In the genomic region with DNA sequence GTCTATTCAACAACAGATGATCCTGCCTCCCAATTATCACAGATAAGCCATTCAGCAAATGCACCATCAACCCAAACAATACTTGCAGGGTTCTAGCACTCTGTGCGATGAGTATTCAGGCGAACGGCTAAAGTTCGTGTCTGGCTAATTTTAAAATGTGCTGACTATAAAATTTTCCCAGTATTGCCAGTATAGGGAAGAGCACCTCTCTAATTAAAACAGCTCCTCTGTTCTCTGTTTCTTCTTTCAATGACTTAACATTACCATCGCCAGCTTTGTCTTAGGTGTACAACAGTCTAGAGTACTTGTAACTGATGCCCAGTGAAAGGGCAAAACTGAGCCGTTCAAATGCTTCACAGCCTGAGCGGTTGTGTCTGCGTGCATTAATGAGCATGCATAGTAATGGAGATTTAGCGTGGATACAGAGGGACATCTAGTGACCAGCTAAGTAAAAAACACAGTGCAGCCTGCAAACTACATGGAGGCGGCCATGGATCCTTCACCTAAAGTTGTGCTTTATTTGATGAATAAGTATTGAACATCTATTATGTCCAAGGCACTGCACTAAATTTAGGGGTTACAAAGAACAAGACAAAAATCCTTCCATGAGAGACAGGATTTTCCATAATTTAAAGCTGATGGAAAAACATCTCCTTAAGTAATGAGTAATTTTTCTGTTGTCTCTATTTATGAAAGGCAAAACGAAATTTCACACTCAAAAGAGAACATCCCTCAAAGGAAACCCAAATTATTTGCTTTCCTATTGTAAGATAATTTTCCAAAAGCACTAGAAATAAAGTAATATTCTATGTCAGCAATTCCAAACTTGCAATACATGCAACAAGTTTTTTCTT, we compare ENCODE assay signal across 1 cellular context.
TF ChIP-seq lines count a peak whose summit lies in the region.

No MANE protein-coding gene starts in this region.

TF ChIP-seq in GM12878, 131 proteins besides CTCF, POLR2A, EP300 and RAD21 (continued from another document):
- TF ChIP-seq E2F8 (IDR thresholded peaks at IDR 0.05; ENCODE audit: low read depth, partially characterized antibody) (no peak), ELK1 (IDR thresholded peaks at IDR 0.05; ENCODE audit: low read depth, low read length) (no peak), YY1 (IDR thresholded peaks at IDR 0.05; ENCODE audit: low read depth, low read length) (peak; percentile 55; the same call in 1 of the 2 replicates), SMC3 (IDR thresholded peaks at IDR 0.05; ENCODE audit: borderline replicate concordance, low read length) (peak; percentile 61; the same call in 1 of the 2 replicates), BHLHE40 (IDR thresholded peaks at IDR 0.05; ENCODE audit: borderline replicate concordance in 1 of 2, low read depth in 2 of 2, low read length in 1 of 2) (no peak), GATAD2B (conservative IDR thresholded peaks at IDR 0.05; ENCODE audit: low read depth) (no peak), ZSCAN29 (IDR thresholded peaks at IDR 0.05) (no peak), POLR2AphosphoS2 (IDR thresholded peaks at IDR 0.05; ENCODE audit: low read depth, low read length) (no peak), RUNX3 (IDR thresholded peaks at IDR 0.05; ENCODE audit: low read length) (no peak), IKZF2 (IDR thresholded peaks at IDR 0.05) (no peak), CREM (IDR thresholded peaks at IDR 0.05; ENCODE audit: low read depth) (no peak), CEBPB (IDR thresholded peaks at IDR 0.05; ENCODE audit: borderline replicate concordance in 1 of 2, low read depth in 2 of 2, low read length in 2 of 2) (no peak)
- TF ChIP-seq, protein P1, sequence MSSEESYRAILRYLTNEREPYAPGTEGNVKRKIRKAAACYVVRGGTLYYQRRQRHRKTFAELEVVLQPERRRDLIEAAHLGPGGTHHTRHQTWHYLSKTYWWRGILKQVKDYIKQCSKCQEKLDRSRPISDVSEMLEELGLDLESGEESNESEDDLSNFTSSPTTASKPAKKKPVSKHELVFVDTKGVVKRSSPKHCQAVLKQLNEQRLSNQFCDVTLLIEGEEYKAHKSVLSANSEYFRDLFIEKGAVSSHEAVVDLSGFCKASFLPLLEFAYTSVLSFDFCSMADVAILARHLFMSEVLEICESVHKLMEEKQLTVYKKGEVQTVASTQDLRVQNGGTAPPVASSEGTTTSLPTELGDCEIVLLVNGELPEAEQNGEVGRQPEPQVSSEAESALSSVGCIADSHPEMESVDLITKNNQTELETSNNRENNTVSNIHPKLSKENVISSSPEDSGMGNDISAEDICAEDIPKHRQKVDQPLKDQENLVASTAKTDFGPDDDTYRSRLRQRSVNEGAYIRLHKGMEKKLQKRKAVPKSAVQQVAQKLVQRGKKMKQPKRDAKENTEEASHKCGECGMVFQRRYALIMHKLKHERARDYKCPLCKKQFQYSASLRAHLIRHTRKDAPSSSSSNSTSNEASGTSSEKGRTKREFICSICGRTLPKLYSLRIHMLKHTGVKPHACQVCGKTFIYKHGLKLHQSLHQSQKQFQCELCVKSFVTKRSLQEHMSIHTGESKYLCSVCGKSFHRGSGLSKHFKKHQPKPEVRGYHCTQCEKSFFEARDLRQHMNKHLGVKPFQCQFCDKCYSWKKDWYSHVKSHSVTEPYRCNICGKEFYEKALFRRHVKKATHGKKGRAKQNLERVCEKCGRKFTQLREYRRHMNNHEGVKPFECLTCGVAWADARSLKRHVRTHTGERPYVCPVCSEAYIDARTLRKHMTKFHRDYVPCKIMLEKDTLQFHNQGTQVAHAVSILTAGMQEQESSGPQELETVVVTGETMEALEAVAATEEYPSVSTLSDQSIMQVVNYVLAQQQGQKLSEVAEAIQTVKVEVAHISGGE (CRISPR knock-in tag; IDR thresholded peaks at IDR 0.05): no peak
- TF ChIP-seq, protein P2, sequence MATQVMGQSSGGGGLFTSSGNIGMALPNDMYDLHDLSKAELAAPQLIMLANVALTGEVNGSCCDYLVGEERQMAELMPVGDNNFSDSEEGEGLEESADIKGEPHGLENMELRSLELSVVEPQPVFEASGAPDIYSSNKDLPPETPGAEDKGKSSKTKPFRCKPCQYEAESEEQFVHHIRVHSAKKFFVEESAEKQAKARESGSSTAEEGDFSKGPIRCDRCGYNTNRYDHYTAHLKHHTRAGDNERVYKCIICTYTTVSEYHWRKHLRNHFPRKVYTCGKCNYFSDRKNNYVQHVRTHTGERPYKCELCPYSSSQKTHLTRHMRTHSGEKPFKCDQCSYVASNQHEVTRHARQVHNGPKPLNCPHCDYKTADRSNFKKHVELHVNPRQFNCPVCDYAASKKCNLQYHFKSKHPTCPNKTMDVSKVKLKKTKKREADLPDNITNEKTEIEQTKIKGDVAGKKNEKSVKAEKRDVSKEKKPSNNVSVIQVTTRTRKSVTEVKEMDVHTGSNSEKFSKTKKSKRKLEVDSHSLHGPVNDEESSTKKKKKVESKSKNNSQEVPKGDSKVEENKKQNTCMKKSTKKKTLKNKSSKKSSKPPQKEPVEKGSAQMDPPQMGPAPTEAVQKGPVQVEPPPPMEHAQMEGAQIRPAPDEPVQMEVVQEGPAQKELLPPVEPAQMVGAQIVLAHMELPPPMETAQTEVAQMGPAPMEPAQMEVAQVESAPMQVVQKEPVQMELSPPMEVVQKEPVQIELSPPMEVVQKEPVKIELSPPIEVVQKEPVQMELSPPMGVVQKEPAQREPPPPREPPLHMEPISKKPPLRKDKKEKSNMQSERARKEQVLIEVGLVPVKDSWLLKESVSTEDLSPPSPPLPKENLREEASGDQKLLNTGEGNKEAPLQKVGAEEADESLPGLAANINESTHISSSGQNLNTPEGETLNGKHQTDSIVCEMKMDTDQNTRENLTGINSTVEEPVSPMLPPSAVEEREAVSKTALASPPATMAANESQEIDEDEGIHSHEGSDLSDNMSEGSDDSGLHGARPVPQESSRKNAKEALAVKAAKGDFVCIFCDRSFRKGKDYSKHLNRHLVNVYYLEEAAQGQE (IDR thresholded peaks at IDR 0.05; ENCODE audit: low read depth, low read length): no peak
